ENCODE assay signal across 17 cellular contexts in genomic region chr3:29493109-29493508, GRCh38.
A peak's percentile ranks its signal among the peaks of the same experiment; 100 is the strongest.
DNase-seq lines count a peak whose midpoint lies in the region; ATAC-seq and TF ChIP-seq lines count a peak whose summit lies in the region.
"Had no signal": no experiment of that assay in that cellular context is flagged by ENCODE, and none has a peak within 500 bp of the region (broad histone marks: within the 10 kb centered on the region; RNA-seq: fewer than 3 reads in every experiment).

No MANE protein-coding gene starts in this region.

- H3K4me3 ChIP-seq in left ventricle myocardium inferior (no peak overlapping the region), heart left ventricle (no peak overlapping the region)
- H3K4me3 ChIP-seq: BLaER1 treated with 17β-estradiol and CSF1 and Interleukin-3, amounts not matched to agents 10 nM and 100 nM; GM12878; K562 had no signal

- TF ChIP-seq CTCF in left ventricle myocardium inferior (IDR thresholded peaks at IDR 0.05; ENCODE audit: borderline replicate concordance), result no peak
- TF ChIP-seq CTCF in heart left ventricle (IDR thresholded peaks at IDR 0.05), result no peak
- no peak for TF ChIP-seq CTCF in VCaP (conservative IDR thresholded peaks at IDR 0.05)

- no peak for ATAC-seq in heart left ventricle
- ATAC-seq in left colon, result peak; percentile 100
- ATAC-seq in HG03280 (IDR thresholded peaks at IDR 0.05; ENCODE audit: unreplicated experiment), result no peak
- ATAC-seq: GM12878, K562 had no signal

- TF ChIP-seq POLR2A in heart left ventricle (IDR thresholded peaks at IDR 0.05), result no peak

- H3K27ac ChIP-seq in left ventricle myocardium inferior (replicated peaks) (peak overlapping the region; percentile 28), heart left ventricle (no peak overlapping the region), VCaP (peak overlapping the region; percentile 4; the same call in 1 of the 2 replicates)
- H3K27ac ChIP-seq: BLaER1 treated with 17β-estradiol and CSF1 and Interleukin-3, amounts not matched to agents 10 nM and 100 nM; HL-60 had no signal

- 92 to 98% (median 97%) methylated on average over 3 of the region's 3 CpGs for WGBS in heart left ventricle, 4 donors

- H3K4me1 ChIP-seq in left ventricle myocardium inferior (no peaks in the 10 kb centered on the region), heart left ventricle (no peaks in the 10 kb centered on the region)
- H3K4me1 ChIP-seq: BLaER1 treated with 17β-estradiol and CSF1 and Interleukin-3, amounts not matched to agents 10 nM and 100 nM had no signal

- no peaks in the 10 kb centered on the region for H3K27me3 ChIP-seq in left ventricle myocardium inferior (ENCODE audit: low read depth)
- no peaks in the 10 kb centered on the region for H3K27me3 ChIP-seq in heart left ventricle
- H3K27me3 ChIP-seq: BLaER1 treated with 17β-estradiol and CSF1 and Interleukin-3, amounts not matched to agents 10 nM and 100 nM had no signal

- H3K36me3 ChIP-seq in left ventricle myocardium inferior (peaks cover 21% of the 10 kb centered on the region), heart left ventricle (peaks cover 0 to 27% (median 3%) of the 10 kb centered on the region in 9 donors)
- H3K36me3 ChIP-seq: BLaER1 treated with 17β-estradiol and CSF1 and Interleukin-3, amounts not matched to agents 10 nM and 100 nM had no signal

- H3K9me3 ChIP-seq in left ventricle myocardium inferior (replicated peaks), result no peaks in the 10 kb centered on the region
- no peaks in the 10 kb centered on the region for H3K9me3 ChIP-seq in heart left ventricle
- H3K9me3 ChIP-seq: BLaER1 treated with 17β-estradiol and CSF1 and Interleukin-3, amounts not matched to agents 10 nM and 100 nM had no signal

- intact Hi-C loops in left ventricle myocardium inferior (cut with micrococcal nuclease), result no loop called here
- intact Hi-C loops in heart left ventricle (cut with DNase I), result no loop called here
- intact Hi-C loops in left colon (cut with DNase I, micrococcal nuclease), result no loop called here

- DNase-seq in left ventricle myocardium inferior (no peak), heart left ventricle (no peak), left colon (peak; percentile 31 to 35), COR-L47 (lab: John Stamatoyannopoulos, UW) (no peak), NCI-H526 treated with DMSO at 0.1 percent for 48 hours (lab: John Stamatoyannopoulos, UW) (no peak)
- DNase-seq: 8988T; AML-193; CD4-positive, CD25-positive, alpha-beta regulatory T cell; DMS79; GOT3; H9 had no signal

Comparison
In these comparisons a context has a peak if more than half of its experiments do, and no peak if none do; other contexts are left out.
1. H3K27ac ChIP-seq: peak in left ventricle myocardium inferior (single experiment) and VCaP (single experiment); none in heart left ventricle (0 of 12).
2. DNase-seq: peak in left colon (2 of 2); none in left ventricle myocardium inferior (single experiment), heart left ventricle (0 of 5), COR-L47 (single experiment) and NCI-H526 treated with DMSO at 0.1 percent for 48 hours (single experiment).